Comparison of ENCODE assay signal across 30 cellular contexts in genomic region chr7:99242667-99243066, GRCh38. TPM values are rescaled to one million over a fixed set of nuclear protein-coding genes. Genes with fewer than 3 reads are reported as not detected.
"Had no signal": no experiment of that assay in that cellular context is flagged by ENCODE, and none has a peak within 500 bp of the region (broad histone marks: within the 10 kb centered on the region; RNA-seq: fewer than 3 reads in every experiment).

No MANE protein-coding gene starts in this region.

- H3K4me3 Mint-ChIP-seq: naive thymus-derived CD8-positive, alpha-beta T cell; nephron; neural crest cell; stimulated activated effector memory CD8-positive, alpha-beta T cell treated with anti-CD3 and anti-CD28 coated beads, Interleukin-12 subunit alpha, Interleukin-12 subunit beta, amount 100 ng/mL, for 72 hours; stimulated activated naive CD8-positive, alpha-beta T cell treated with anti-CD3 and anti-CD28 coated beads, Interleukin-15, Interleukin-2, amounts not matched to agents 100 ng/mL and 50 ng/mL, for 24 hours; type B pancreatic cell had no signal

- H3K4me1 Mint-ChIP-seq: naive thymus-derived CD8-positive, alpha-beta T cell; nephron; neural crest cell; stimulated activated effector memory CD8-positive, alpha-beta T cell treated with anti-CD3 and anti-CD28 coated beads, Interleukin-12 subunit alpha, Interleukin-12 subunit beta, amount 100 ng/mL, for 72 hours had no signal

- H3K4me3 ChIP-seq: left lung, lower lobe of right lung, pancreas, prostate gland, sigmoid colon, spleen, suprapubic skin, thoracic aorta, tibial artery, uterus had no signal

- H3K4me1 ChIP-seq: left lung, lower lobe of right lung, pancreas, prostate gland, sigmoid colon, spleen, suprapubic skin, tibial artery, uterus had no signal

- H3K9me3 ChIP-seq: left lung, pancreas, prostate gland, suprapubic skin, thoracic aorta, tibial artery, uterus had no signal

- H3K36me3 Mint-ChIP-seq: stimulated activated effector memory CD8-positive, alpha-beta T cell treated with anti-CD3 and anti-CD28 coated beads, Interleukin-12 subunit alpha, Interleukin-12 subunit beta, amount 100 ng/mL, for 72 hours; type B pancreatic cell had no signal

- H3K36me3 ChIP-seq: left lung, lower lobe of right lung, pancreas, prostate gland, sigmoid colon, spleen, suprapubic skin, thoracic aorta, tibial artery, uterus had no signal

- H3K9me3 Mint-ChIP-seq: naive thymus-derived CD8-positive, alpha-beta T cell; nephron; neural crest cell; stimulated activated effector memory CD8-positive, alpha-beta T cell treated with anti-CD3 and anti-CD28 coated beads, Interleukin-12 subunit alpha, Interleukin-12 subunit beta, amount 100 ng/mL, for 72 hours; stimulated activated naive CD8-positive, alpha-beta T cell treated with anti-CD3 and anti-CD28 coated beads, Interleukin-15, Interleukin-2, amounts not matched to agents 100 ng/mL and 50 ng/mL, for 24 hours; type B pancreatic cell had no signal

- H3K27ac Mint-ChIP-seq: nephron; stimulated activated effector memory CD8-positive, alpha-beta T cell treated with anti-CD3 and anti-CD28 coated beads, Interleukin-12 subunit alpha, Interleukin-12 subunit beta, amount 100 ng/mL, for 72 hours; stimulated activated naive CD8-positive, alpha-beta T cell treated with anti-CD3 and anti-CD28 coated beads, Interleukin-15, Interleukin-2, amounts not matched to agents 100 ng/mL and 50 ng/mL, for 24 hours; type B pancreatic cell had no signal

- H3K27ac ChIP-seq: left lung, lower lobe of right lung, pancreas, prostate gland, sigmoid colon, spleen, suprapubic skin, thoracic aorta, tibial artery, uterus had no signal

- DNase-seq: kidney glomerular epithelial cell; left cardiac atrium; left lung; lower lobe of right lung; mammary epithelial cell; mesenchymal stem cell; naive thymus-derived CD8-positive, alpha-beta T cell; nucleus accumbens; pancreas; retina; right cardiac atrium; sigmoid colon; small intestine; spleen; stimulated activated CD4-positive, alpha-beta T cell treated with anti-CD3 and anti-CD28 coated beads, Interleukin-4, amount 100 ng/mL, for 24 hours; stimulated activated naive CD4-positive, alpha-beta T cell; tibial artery; uterus had no signal

- H3K27me3 ChIP-seq: left lung, pancreas, tibial artery, uterus had no signal

- ATAC-seq: left cardiac atrium; left lung; lower lobe of right lung; naive thymus-derived CD8-positive, alpha-beta T cell; pancreas; right cardiac atrium; stimulated activated effector memory CD8-positive, alpha-beta T cell treated with anti-CD3 and anti-CD28 coated beads, Interleukin-12 subunit alpha, Interleukin-12 subunit beta, amount 100 ng/mL, for 72 hours had no signal

RNA-seq across cellular contexts. Expression of gene MYH16, which starts 30.0 kb away (rescaled TPM):
- total RNA-seq: left cardiac atrium; left lung; liver; lower lobe of right lung; naive thymus-derived CD8-positive, alpha-beta T cell; neural crest cell; osteoblast; right cardiac atrium; sigmoid colon; spleen; subcutaneous adipose tissue; suprapubic skin; thoracic aorta; ureter; uterus had no signal
- polyA plus RNA-seq: liver; naive thymus-derived CD8-positive, alpha-beta T cell; right cardiac atrium; spleen had no signal

RNA-seq across cellular contexts. Expression of gene KPNA7, which starts 34.8 kb away (rescaled TPM):
- total RNA-seq: left cardiac atrium, neural crest cell, osteoblast, right cardiac atrium, sigmoid colon, spleen, subcutaneous adipose tissue, suprapubic skin, thoracic aorta, ureter, uterus had no signal
- polyA plus RNA-seq: naive thymus-derived CD8-positive, alpha-beta T cell; right cardiac atrium; spleen had no signal
